ENCODE assay signal across 19 cellular contexts in the genomic region with DNA sequence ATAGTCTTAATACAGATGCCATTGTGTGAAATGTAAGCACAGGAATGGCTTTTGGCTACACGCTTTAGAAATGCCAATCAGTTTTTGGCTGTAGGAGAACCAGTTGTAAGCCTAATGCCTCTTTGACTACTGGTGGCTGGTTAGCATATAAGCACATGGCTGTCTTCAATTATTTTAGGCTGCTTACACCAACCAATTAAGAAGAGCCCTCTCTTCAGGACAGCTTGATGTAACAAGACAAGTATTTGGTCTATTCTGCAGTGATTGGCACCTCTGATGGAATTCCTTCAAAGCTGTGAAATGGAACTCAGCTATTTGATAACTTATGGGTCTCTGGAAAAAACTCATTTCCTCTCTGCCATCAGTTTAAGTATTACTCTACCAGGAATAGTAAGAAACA.
DNase-seq lines count a peak whose midpoint lies in the region; ATAC-seq, FAIRE-seq and TF ChIP-seq lines count a peak whose summit lies in the region.
"Had no signal": no experiment of that assay in that cellular context is flagged by ENCODE, and none has a peak within 500 bp of the region (broad histone marks: within the 10 kb centered on the region; RNA-seq: fewer than 3 reads in every experiment).

No MANE protein-coding gene starts in this region.

- no peaks in the 10 kb centered on the region for H3K23me2 ChIP-seq in H1 (ENCODE audit: low read depth, low read length)

- no peak overlapping the region for H4K5ac ChIP-seq in H1 (ENCODE audit: insufficient read length, low read depth, low read length)

- no peak overlapping the region for H2AK5ac ChIP-seq in H1 (ENCODE audit: low read depth, low read length)

- H2BK12ac ChIP-seq in H1 (ENCODE audit: low read depth, low read length): no peak overlapping the region

- no peak overlapping the region for H2BK120ac ChIP-seq in H1 (replicated peaks; ENCODE audit: low read depth, low read length)

- H3K4me1 ChIP-seq in GM23338 (ENCODE audit: insufficient read depth) (no peaks in the 10 kb centered on the region), H1 (replicated peaks in 1 of 4; ENCODE audit: control insufficient read depth in 3 of 4, insufficient read depth in 4 of 4, low read length in 3 of 4) (peaks cover 0 to 2% (median 0%) of the 10 kb centered on the region in 4 experiments; a peak in 1 of 7 replicates), neuron (ENCODE audit: insufficient read depth, low read length) (no peaks in the 10 kb centered on the region), kidney (ENCODE audit: control insufficient read depth in 1 of 2, insufficient read depth in 1 of 2, low read depth in 1 of 2, low read length in 2 of 2) (no peaks in the 10 kb centered on the region)

- no peak overlapping the region for H3K4me3 Mint-ChIP-seq in GM23338
- H3K4me3 Mint-ChIP-seq: CD4-positive, alpha-beta memory T cell; HFFc6 had no signal

- peak overlapping the region; percentile 31; the same call in 1 of the 2 replicates for H2AFZ ChIP-seq in GM23338
- 0 out of 2 replicates have a peak overlapping the region, but pooled peaks have one; percentile 5 for H2AFZ ChIP-seq in H1 (ENCODE audit: low read length)
- peak overlapping the region; percentile 23 for H2AFZ ChIP-seq in neuron (ENCODE audit: low read depth, low read length)
- H2AFZ ChIP-seq: GM23248 had no signal

- no peak for ATAC-seq in GM23338
- ATAC-seq: GM12878 had no signal

- H2BK5ac ChIP-seq in H1 (ENCODE audit: low read depth, low read length): no peak overlapping the region

- peaks cover 5% of the 10 kb centered on the region; the same call in 2 of the 3 replicates for H3K4me1 Mint-ChIP-seq in GM23338
- H3K4me1 Mint-ChIP-seq: CD4-positive, alpha-beta memory T cell had no signal

- no peaks in the 10 kb centered on the region for H3K79me1 ChIP-seq in H1 (ENCODE audit: low read depth, low read length)

- H4K8ac ChIP-seq in H1 (ENCODE audit: extremely low read depth, insufficient read depth, low read length): no peak overlapping the region

- no peaks in the 10 kb centered on the region for H3K36me3 Mint-ChIP-seq in GM23338 (ENCODE audit: low read depth)
- H3K36me3 Mint-ChIP-seq: CD4-positive, alpha-beta memory T cell had no signal

- H3K18ac ChIP-seq in H1 (ENCODE audit: extremely low read depth, low read length): no peak overlapping the region

- TF ChIP-seq POLR2A in H1 (IDR thresholded peaks at IDR 0.05; ENCODE audit: control extremely low read depth in 1 of 2, low read depth in 2 of 2, low read length in 2 of 2): no peak

- no peak overlapping the region for H3K56ac ChIP-seq in H1 (replicated peaks; ENCODE audit: insufficient read length, low read depth, low read length)

- H4K91ac ChIP-seq in H1 (replicated peaks; ENCODE audit: insufficient read length, low read length): no peak overlapping the region

- 85% methylated on average over 1 of the region's 1 CpG; no CpG with 5 or more reads in 1 of the 2 experiments for WGBS in H1 (ENCODE audit: extremely low coverage in 1 of 2, insufficient coverage in 1 of 2, insufficient read length in 1 of 2, insufficient replicate concordance in 2 of 2, low coverage in 1 of 2, low lambda C conversion rate in 2 of 2, missing lambda C conversion rate in 1 of 2), 2 experiments

- H3K9me2 ChIP-seq in GM23338 (ENCODE audit: insufficient read depth): no peaks in the 10 kb centered on the region

- no peak overlapping the region for H3K4ac ChIP-seq in H1 (replicated peaks; ENCODE audit: insufficient read length, low read depth, low read length)

- TF ChIP-seq CTCF in GM23338 (conservative IDR thresholded peaks at IDR 0.05; ENCODE audit: low read depth in 2 of 2) (no peak), H1 (IDR thresholded peaks at IDR 0.05; ENCODE audit: control extremely low read depth in 1 of 3, insufficient read depth in 1 of 3, low read depth in 1 of 3, low read length in 3 of 3) (no peak), kidney (IDR thresholded peaks at IDR 0.05; ENCODE audit: borderline replicate concordance, extremely low read depth, insufficient read depth) (no peak)

- intact Hi-C loops in kidney (cut with DNase I): no loop called here

- CTCF ChIA-PET in H1 (lab: Charles Lee; ENCODE audit: partially characterized antibody): no interaction called here

- H3K23ac ChIP-seq in H1 (ENCODE audit: insufficient read length): no peak overlapping the region

- H3K79me2 ChIP-seq in GM23338 (replicated peaks; ENCODE audit: insufficient read depth) (no peaks in the 10 kb centered on the region), H1 (ENCODE audit: control insufficient read depth in 1 of 2, insufficient read depth in 2 of 2, low read length in 2 of 2) (no peaks in the 10 kb centered on the region)

- H3K27me3 ChIP-seq in GM23338 (ENCODE audit: insufficient read depth) (no peaks in the 10 kb centered on the region), H1 (replicated peaks in 1 of 4; ENCODE audit: control insufficient read depth in 3 of 4, extremely low read depth in 1 of 4, insufficient read depth in 3 of 4, low read length in 3 of 4) (no peaks in the 10 kb centered on the region), neuron (ENCODE audit: insufficient read depth, low read length) (no peaks in the 10 kb centered on the region)

- no peaks in the 10 kb centered on the region for H3K9me3 Mint-ChIP-seq in GM23338

- H2BK20ac ChIP-seq in H1 (ENCODE audit: low read length): no peak overlapping the region

- no peaks in the 10 kb centered on the region for H3F3A ChIP-seq in GM23338 (replicated peaks; ENCODE audit: low read depth)

- H3K9me3 ChIP-seq in H1 (ENCODE audit: insufficient read depth in 2 of 2, low read depth in 1 of 2, low read length in 1 of 2) (no peaks in the 10 kb centered on the region), neuron (ENCODE audit: low read length) (no peaks in the 10 kb centered on the region), kidney (ENCODE audit: control insufficient read depth in 1 of 2, low read length in 2 of 2) (no peaks in the 10 kb centered on the region)
- H3K9me3 ChIP-seq: HAP-1 had no signal

- H4K20me1 ChIP-seq in GM23338 (replicated peaks; ENCODE audit: insufficient read depth) (no peaks in the 10 kb centered on the region), H1 (replicated peaks in 1 of 2; ENCODE audit: control insufficient read depth in 1 of 2, insufficient read depth in 2 of 2, low read length in 2 of 2) (no peaks in the 10 kb centered on the region)

- FAIRE-seq in H1 (lab: Jason Lieb, UNC): no peak
- no peak for FAIRE-seq in kidney (lab: Jason Lieb, UNC)
- FAIRE-seq: GM12878, GM19239, H54 had no signal

- H3K36me3 ChIP-seq in GM23338 (ENCODE audit: insufficient read depth) (no peaks in the 10 kb centered on the region), H1 (ENCODE audit: control insufficient read depth in 2 of 4, insufficient read depth in 4 of 4, low read length in 3 of 4) (no peaks in the 10 kb centered on the region), neuron (ENCODE audit: insufficient read depth, low read length) (no peaks in the 10 kb centered on the region), kidney (ENCODE audit: control insufficient read depth in 1 of 2, insufficient read depth in 2 of 2, low read length in 2 of 2) (no peaks in the 10 kb centered on the region)
- H3K36me3 ChIP-seq: HAP-1 had no signal

- no peak overlapping the region for H2BK15ac ChIP-seq in H1 (ENCODE audit: low read length)

- H3K27ac ChIP-seq in GM23338 (ENCODE audit: low read depth) (no peak overlapping the region), H1 (ENCODE audit: low read depth, low read length) (no peak overlapping the region), kidney (ENCODE audit: low read depth in 2 of 2, low read length in 2 of 2) (no peak overlapping the region)
- H3K27ac ChIP-seq: GM23248 had no signal

- H3K4me3 ChIP-seq in GM23338 (no peak overlapping the region), H1 (ENCODE audit: extremely low read depth in 1 of 4, insufficient read depth in 2 of 4, low read depth in 3 of 4, low read length in 4 of 4) (no peak overlapping the region), neuron (ENCODE audit: low read length) (no peak overlapping the region), kidney (ENCODE audit: low read length in 2 of 2) (no peak overlapping the region)
- H3K4me3 ChIP-seq: GM12878, GM23248, HAP-1 had no signal

- no peak overlapping the region for H3K14ac ChIP-seq in H1 (ENCODE audit: insufficient read length)

- TF ChIP-seq EP300 in H1 (IDR thresholded peaks at IDR 0.05; ENCODE audit: borderline replicate concordance in 1 of 2, low read depth in 2 of 2, low read length in 2 of 2): no peak

- H3K9ac ChIP-seq in H1 (replicated peaks in 1 of 4; ENCODE audit: extremely low read depth in 1 of 4, low read depth in 3 of 4, low read length in 3 of 4): no peak overlapping the region
- no peak overlapping the region for H3K9ac ChIP-seq in kidney (ENCODE audit: low read length in 2 of 2)
- H3K9ac ChIP-seq: GM23248 had no signal

- H3K4me2 ChIP-seq in GM23338 (no peak overlapping the region), H1 (ENCODE audit: insufficient read depth in 1 of 2, low read depth in 2 of 2, low read length in 2 of 2) (no peak overlapping the region)

- no peaks in the 10 kb centered on the region for H3K27me3 Mint-ChIP-seq in GM23338 (ENCODE audit: insufficient read depth, low read depth, poor library complexity)

- no peak for DNase-seq in GM23338 (ENCODE audit: low spot score)
- DNase-seq in H1 (ENCODE audit: low read depth in 1 of 2, low spot score in 2 of 2): no peak
- DNase-seq in activated CD4-positive, alpha-beta T cell treated with anti-CD3 and anti-CD28 coated beads, Interleukin-2, amount 50 U/mL, for 4 hours: no peak
- DNase-seq in activated naive CD4-positive, alpha-beta T cell treated with anti-CD3 and anti-CD28 coated beads, Interleukin-2, amount 50 U/mL, for 16 hours: no peak
- no peak for DNase-seq in kidney
- DNase-seq: C1 segment of cervical spinal cord; Calu3; CD4-positive, alpha-beta memory T cell; COR-L47; DMS79; EL; GDM1; GM23248; HFFc6 had no signal

- POLR2A ChIA-PET in H1 (lab: Charles Lee; ENCODE audit: partially characterized antibody): interaction anchor here (0.5 to 1.2 kb wide), 2 partner anchors 9 to 138 kb away, joined by 3 to 4 read pairs; no protein-coding TSS in a partner anchor

- no peak for TF ChIP-seq RAD21 in H1 (IDR thresholded peaks at IDR 0.05 in 1 of 2, conservative IDR thresholded peaks at IDR 0.05 in 1 of 2; ENCODE audit: low read depth in 2 of 2, low read length in 2 of 2)

- H3K27ac Mint-ChIP-seq in GM23338: no peak overlapping the region
- H3K27ac Mint-ChIP-seq: CD4-positive, alpha-beta memory T cell; HFFc6 had no signal

TF ChIP-seq in GM23338, 12 proteins besides CTCF, POLR2A, EP300 and RAD21 (continues in another document):
- no peak for TF ChIP-seq ZNF331 (CRISPR knock-in tag; IDR thresholded peaks at IDR 0.05; ENCODE audit: low read depth)
- TF ChIP-seq CREB1 (CRISPR knock-in tag; IDR thresholded peaks at IDR 0.05; ENCODE audit: low read depth): no peak
- no peak for TF ChIP-seq JUNB (IDR thresholded peaks at IDR 0.05; ENCODE audit: unreplicated experiment)

TF ChIP-seq in H1, 55 proteins besides CTCF, POLR2A, EP300 and RAD21 (continues in another document):
- TF ChIP-seq SRF (IDR thresholded peaks at IDR 0.05; ENCODE audit: low read depth, low read length): no peak
